Comparison of ENCODE assay signal across 12 cellular contexts in the genomic region with DNA sequence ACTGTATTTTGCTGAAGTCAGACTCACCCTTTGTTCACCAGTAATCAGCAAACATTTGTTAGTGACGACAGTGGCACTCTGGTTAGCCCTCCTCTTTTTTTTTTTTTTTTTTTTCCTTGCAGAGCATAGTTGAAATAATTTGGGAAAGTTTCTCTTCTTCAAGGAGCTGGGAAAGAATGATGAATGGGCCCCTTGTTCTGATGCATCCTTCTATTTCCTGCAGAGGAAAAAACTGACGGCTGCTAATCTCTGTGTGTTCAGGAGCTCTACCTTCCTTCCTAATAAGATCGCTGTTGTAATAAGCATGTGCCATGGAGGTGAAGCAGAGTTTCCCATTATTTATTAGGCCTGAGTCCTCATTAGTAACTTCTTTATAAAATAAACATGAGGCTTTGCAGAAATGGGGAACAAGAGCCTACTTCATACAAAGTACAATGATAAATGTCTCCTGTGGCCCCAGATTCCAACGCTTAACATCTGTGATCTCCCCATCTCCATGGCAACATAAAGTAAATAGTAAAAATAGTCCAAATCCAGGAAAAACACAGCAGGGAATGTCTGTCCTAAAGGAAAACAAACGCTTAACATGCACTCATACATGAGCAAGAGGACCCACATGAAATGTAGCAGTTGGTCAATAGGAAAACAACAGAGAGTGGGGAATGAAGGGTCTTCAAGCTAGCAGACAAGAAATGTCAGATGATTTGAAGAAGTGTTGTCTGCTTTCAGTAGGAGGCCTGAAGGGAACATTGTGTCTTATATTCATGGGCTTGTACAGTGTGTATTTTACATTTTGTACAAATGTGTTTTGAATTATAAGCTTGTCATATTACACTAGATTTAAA. TPM values are rescaled to one million over a fixed set of nuclear protein-coding genes. Genes with fewer than 3 reads are reported as not detected.
A peak's percentile ranks its signal among the peaks of the same experiment; 100 is the strongest.
DNase-seq lines count a peak whose midpoint lies in the region; ATAC-seq and TF ChIP-seq lines count a peak whose summit lies in the region.
"Had no signal": no experiment of that assay in that cellular context is flagged by ENCODE, and none has a peak within 500 bp of the region (broad histone marks: within the 10 kb centered on the region; RNA-seq: fewer than 3 reads in every experiment).

No MANE protein-coding gene starts in this region.

- H3K4me3 Mint-ChIP-seq in progenitor cell of endocrine pancreas (ENCODE audit: low read depth), result no peak overlapping the region
- H3K4me3 Mint-ChIP-seq in activated CD4-positive, alpha-beta T cell treated with anti-CD3 and anti-CD28 coated beads, Interleukin-2, amount 10 ng/mL, durations not matched to agents 24 days and 14 days, result no peak overlapping the region

- peak; percentile 48 for ATAC-seq in Right ventricle myocardium superior (ENCODE audit: poor library complexity)
- no peak for ATAC-seq in GM21529 (IDR thresholded peaks at IDR 0.05; ENCODE audit: unreplicated experiment)

- H3K27me3 Mint-ChIP-seq in progenitor cell of endocrine pancreas, result no peaks in the 10 kb centered on the region
- no peaks in the 10 kb centered on the region for H3K27me3 Mint-ChIP-seq in activated CD4-positive, alpha-beta T cell treated with anti-CD3 and anti-CD28 coated beads, Interleukin-2, amount 10 ng/mL, durations not matched to agents 24 days and 14 days

- no peaks in the 10 kb centered on the region for H3K9me3 Mint-ChIP-seq in progenitor cell of endocrine pancreas (ENCODE audit: low read depth)
- no peaks in the 10 kb centered on the region for H3K9me3 Mint-ChIP-seq in activated CD4-positive, alpha-beta T cell treated with anti-CD3 and anti-CD28 coated beads, Interleukin-2, amount 10 ng/mL, durations not matched to agents 24 days and 14 days

- peak; percentile 33 for DNase-seq in AG20443 (ENCODE audit: low spot score)
- DNase-seq in astrocyte of the hippocampus (ENCODE audit: low read depth, low spot score), result peak; percentile 73
- no peak for DNase-seq in Right ventricle myocardium superior
- no peak for DNase-seq in progenitor cell of endocrine pancreas (ENCODE audit: low spot score, unreplicated experiment)
- DNase-seq in activated CD4-positive, alpha-beta T cell treated with anti-CD3 and anti-CD28 coated beads, Interleukin-2, amount 50 U/mL, for 4 hours, result no peak
- DNase-seq in activated CD8-positive, alpha-beta memory T cell treated with anti-CD3 and anti-CD28 coated beads, Interleukin-2, amount 50 U/mL, for 4 hours, result no peak
- DNase-seq in activated CD4-positive, alpha-beta T cell treated with anti-CD3 and anti-CD28 coated beads, Interleukin-2, amount 10 ng/mL, durations not matched to agents 24 days and 14 days, result no peak
- DNase-seq: ACHN, NCI-H82, ovary, T-helper 1 cell had no signal

- H3K36me3 Mint-ChIP-seq in progenitor cell of endocrine pancreas (ENCODE audit: insufficient read depth), result no peaks in the 10 kb centered on the region
- no peaks in the 10 kb centered on the region for H3K36me3 Mint-ChIP-seq in activated CD4-positive, alpha-beta T cell treated with anti-CD3 and anti-CD28 coated beads, Interleukin-2, amount 10 ng/mL, durations not matched to agents 24 days and 14 days (ENCODE audit: low read depth)

- peaks cover 14% of the 10 kb centered on the region for H3K4me1 Mint-ChIP-seq in progenitor cell of endocrine pancreas (ENCODE audit: low read depth)
- H3K4me1 Mint-ChIP-seq in activated CD4-positive, alpha-beta T cell treated with anti-CD3 and anti-CD28 coated beads, Interleukin-2, amount 10 ng/mL, durations not matched to agents 24 days and 14 days, result peaks cover 2% of the 10 kb centered on the region

- peak overlapping the region; percentile 87 for H3K27ac Mint-ChIP-seq in progenitor cell of endocrine pancreas
- H3K27ac Mint-ChIP-seq in activated CD4-positive, alpha-beta T cell treated with anti-CD3 and anti-CD28 coated beads, Interleukin-2, amount 10 ng/mL, durations not matched to agents 24 days and 14 days, result no peak overlapping the region

- intact Hi-C loops in Right ventricle myocardium superior (cut with DNase I), result no loop called here
- intact Hi-C loops in activated CD4-positive, alpha-beta T cell treated with anti-CD3 and anti-CD28 coated beads, Interleukin-2, amount 10 ng/mL, durations not matched to agents 24 days and 14 days (cut with micrococcal nuclease), result no loop called here

- no peak for TF ChIP-seq CTCF in progenitor cell of endocrine pancreas (IDR thresholded peaks at IDR 0.05; ENCODE audit: unreplicated experiment)

RNA-seq across cellular contexts. Expression of a gene that starts 59.1 kb away (rescaled TPM):
- total RNA-seq in Right ventricle myocardium superior (86.1 TPM), progenitor cell of endocrine pancreas (95.4 and 106 TPM in 2 replicates)
- total RNA-seq in activated CD4-positive, alpha-beta T cell treated with anti-CD3 and anti-CD28 coated beads, Interleukin-2, amount 10 ng/mL, durations not matched to agents 24 days and 14 days, result 7.2 and 8.2 TPM in 2 replicates

Comparison
In these comparisons a context has a peak if more than half of its experiments do, and no peak if none do; other contexts are left out.
1. DNase-seq: peak in AG20443 (single experiment) and astrocyte of the hippocampus (single experiment); none in Right ventricle myocardium superior (single experiment), progenitor cell of endocrine pancreas (single experiment), activated CD4-positive, alpha-beta T cell treated with anti-CD3 and anti-CD28 coated beads, Interleukin-2, amount 50 U/mL, for 4 hours (0 of 2), activated CD8-positive, alpha-beta memory T cell treated with anti-CD3 and anti-CD28 coated beads, Interleukin-2, amount 50 U/mL, for 4 hours (single experiment) and activated CD4-positive, alpha-beta T cell treated with anti-CD3 and anti-CD28 coated beads, Interleukin-2, amount 10 ng/mL, durations not matched to agents 24 days and 14 days (single experiment).